9 cellular contexts compared by ENCODE assay signal in genomic region chr6:3213334-3213695, GRCh38.
"Had no signal": no experiment of that assay in that cellular context is flagged by ENCODE, and none has a peak within 500 bp of the region (broad histone marks: within the 10 kb centered on the region; RNA-seq: fewer than 3 reads in every experiment).

No MANE protein-coding gene starts in this region.

- H3K4me2 ChIP-seq: GM23338 had no signal

- DNase-seq: H9, HCEC 1CT, KG1 had no signal

- H3K4me3 Mint-ChIP-seq: GM23338, H9, IgD-negative memory B cell had no signal

- H3K9me3 Mint-ChIP-seq: GM23338, H9, IgD-negative memory B cell had no signal

- H3K27ac ChIP-seq: HL-60 had no signal

- ATAC-seq: GM23338, HepG2 had no signal

- FAIRE-seq: H1, H54, HepG2 had no signal

- H2AFZ ChIP-seq: GM23338 had no signal

- H3K27ac Mint-ChIP-seq: GM23338, H9 had no signal

- H3K4me3 ChIP-seq: GM23338 had no signal
